Comparison of ENCODE assay signal across 9 cellular contexts in the genomic region with DNA sequence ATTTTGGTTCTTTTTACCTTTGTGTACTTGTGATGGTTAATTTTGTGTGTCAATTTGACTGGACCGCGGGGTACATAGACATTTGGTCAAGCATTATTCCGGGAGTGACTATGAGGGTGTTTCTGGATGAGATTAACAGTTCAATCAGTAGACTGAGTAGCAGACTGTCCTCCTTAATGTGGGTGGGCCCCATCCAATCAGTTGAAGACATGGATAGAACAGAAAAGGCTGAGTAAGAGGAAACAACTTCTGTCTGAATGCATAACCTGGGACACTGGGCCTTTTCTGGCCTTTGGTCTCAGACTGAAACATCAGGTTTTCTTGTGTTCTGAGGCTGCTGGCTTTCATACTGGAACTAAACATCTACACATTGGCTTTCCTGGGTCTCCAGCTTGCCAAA.
"Had no signal": no experiment of that assay in that cellular context is flagged by ENCODE, and none has a peak within 500 bp of the region (broad histone marks: within the 10 kb centered on the region; RNA-seq: fewer than 3 reads in every experiment).

No MANE protein-coding gene starts in this region.

- DNase-seq: H9, HCEC 1CT, HFFc6, KG1 had no signal

- H3K27me3 Mint-ChIP-seq: IgD-negative memory B cell had no signal

- H3K4me2 ChIP-seq: GM23338 had no signal

- H3K27ac Mint-ChIP-seq: GM23338, H9, HFFc6, IgD-negative memory B cell had no signal

- ATAC-seq: GM23338 had no signal

- H3K4me3 ChIP-seq: GM23338 had no signal

- H2AFZ ChIP-seq: GM23338 had no signal

- H3K4me3 Mint-ChIP-seq: GM23338, H9, HFFc6, IgD-negative memory B cell had no signal

- H3K4me1 Mint-ChIP-seq: GM23338 had no signal

- FAIRE-seq: H1, H54, HTR-8/SVneo had no signal
